Comparison of ENCODE assay signal across 26 cellular contexts in the genomic region with DNA sequence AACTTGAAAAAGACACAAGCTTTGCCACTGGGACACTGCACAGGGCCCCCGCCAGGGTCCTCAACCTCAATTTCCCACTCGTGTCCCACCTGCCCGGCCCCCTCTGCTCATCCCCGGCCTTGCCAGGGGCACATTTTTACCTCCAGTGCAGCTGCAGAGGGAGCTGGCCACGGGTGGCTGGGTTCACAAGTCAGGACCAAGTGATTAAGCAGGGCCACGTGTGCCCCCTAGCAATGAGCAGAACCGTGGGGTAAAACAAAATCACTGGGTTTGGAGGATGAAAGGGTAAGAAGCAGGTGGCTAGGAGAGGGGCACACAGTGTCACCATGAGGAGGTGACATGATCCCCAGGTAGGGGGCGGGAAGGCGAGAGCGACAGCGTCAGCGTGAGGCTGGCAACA.
"Had no signal": no experiment of that assay in that cellular context is flagged by ENCODE, and none has a peak within 500 bp of the region (broad histone marks: within the 10 kb centered on the region; RNA-seq: fewer than 3 reads in every experiment).

No MANE protein-coding gene starts in this region.

- H3K4me3 ChIP-seq: coronary artery, esophagus muscularis mucosa, gastroesophageal sphincter, heart left ventricle, hepatocyte, lower lobe of right lung, ovary, psoas muscle, sigmoid colon, testis, tibial artery had no signal

- H3K4me1 ChIP-seq: testis, tibial artery had no signal

- H3K36me3 ChIP-seq: esophagus muscularis mucosa, gastroesophageal sphincter, heart left ventricle, lower lobe of right lung, ovary, sigmoid colon, tibial artery had no signal

- H2AFZ ChIP-seq: hepatocyte had no signal

- H3K4me1 Mint-ChIP-seq: natural killer cell; stimulated activated effector memory CD8-positive, alpha-beta T cell treated with anti-CD3 and anti-CD28 coated beads, Interleukin-12 subunit alpha, Interleukin-12 subunit beta, amount 100 ng/mL, for 72 hours had no signal

- DNase-seq: dermis blood vessel endothelial cell; effector memory CD4-positive, alpha-beta T cell; foreskin keratinocyte; heart left ventricle; left colon; left ventricle myocardium superior; lower lobe of right lung; natural killer cell; occipital lobe; ovary; posterior cingulate gyrus; psoas muscle; right cardiac atrium; sigmoid colon; stimulated activated CD4-positive, alpha-beta T cell treated with anti-CD3 and anti-CD28 coated beads, Interleukin-2, amount 100 ng/mL, for 24 hours; stimulated activated CD4-positive, alpha-beta T cell treated with anti-CD3 and anti-CD28 coated beads, Interleukin-4, amount 100 ng/mL, for 24 hours; stimulated activated naive CD8-positive, alpha-beta T cell treated with anti-CD3 and anti-CD28 coated beads, Interleukin-15, Interleukin-2, amounts not matched to agents 100 U/mL and 50 U/mL, for 24 hours; substantia nigra; testis; tibial artery had no signal

- H3K27ac Mint-ChIP-seq: natural killer cell; stimulated activated effector memory CD8-positive, alpha-beta T cell treated with anti-CD3 and anti-CD28 coated beads, Interleukin-12 subunit alpha, Interleukin-12 subunit beta, amount 100 ng/mL, for 72 hours; type B pancreatic cell had no signal

- H3K4me3 Mint-ChIP-seq: natural killer cell; stimulated activated effector memory CD8-positive, alpha-beta T cell treated with anti-CD3 and anti-CD28 coated beads, Interleukin-12 subunit alpha, Interleukin-12 subunit beta, amount 100 ng/mL, for 72 hours had no signal

- H3K27me3 ChIP-seq: esophagus muscularis mucosa, foreskin keratinocyte, gastroesophageal sphincter, heart left ventricle, hepatocyte, ovary, sigmoid colon, testis had no signal

- H3K79me2 ChIP-seq: hepatocyte had no signal

- H3K9me3 Mint-ChIP-seq: natural killer cell; stimulated activated effector memory CD8-positive, alpha-beta T cell treated with anti-CD3 and anti-CD28 coated beads, Interleukin-12 subunit alpha, Interleukin-12 subunit beta, amount 100 ng/mL, for 72 hours; type B pancreatic cell had no signal

- H3K36me3 Mint-ChIP-seq: natural killer cell; stimulated activated effector memory CD8-positive, alpha-beta T cell treated with anti-CD3 and anti-CD28 coated beads, Interleukin-12 subunit alpha, Interleukin-12 subunit beta, amount 100 ng/mL, for 72 hours; type B pancreatic cell had no signal

- H3K27ac ChIP-seq: coronary artery, esophagus muscularis mucosa, foreskin keratinocyte, gastroesophageal sphincter, heart left ventricle, hepatocyte, lower lobe of right lung, ovary, psoas muscle, sigmoid colon, testis, tibial artery had no signal

- H3K9me3 ChIP-seq: esophagus muscularis mucosa, gastroesophageal sphincter, heart left ventricle, lower lobe of right lung, ovary, psoas muscle, sigmoid colon, testis, tibial artery had no signal
